Comparison of ENCODE assay signal across 23 cellular contexts in the genomic region with DNA sequence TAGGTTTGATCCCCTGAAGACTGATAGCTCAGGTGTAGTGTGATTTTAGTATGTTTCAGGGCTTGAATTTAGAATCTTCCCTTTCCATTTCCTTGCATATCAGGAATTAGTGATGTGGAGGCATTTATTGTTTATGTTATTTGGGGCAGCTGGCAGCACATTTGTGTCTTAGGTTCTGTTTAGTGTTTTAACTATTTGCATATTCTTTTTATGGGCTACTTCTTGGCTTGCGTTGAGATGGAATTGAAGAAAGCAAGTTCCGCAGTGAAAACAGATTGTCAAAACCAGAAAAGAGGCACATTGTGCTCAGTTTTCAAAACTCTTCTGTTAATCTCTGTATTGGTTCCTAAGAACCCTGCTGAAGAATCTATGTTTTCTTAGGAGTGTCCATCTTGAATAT.
DNase-seq lines count a peak whose midpoint lies in the region; TF ChIP-seq lines count a peak whose summit lies in the region.
"Had no signal": no experiment of that assay in that cellular context is flagged by ENCODE, and none has a peak within 500 bp of the region (broad histone marks: within the 10 kb centered on the region; RNA-seq: fewer than 3 reads in every experiment).

No MANE protein-coding gene starts in this region.

- in situ Hi-C loops in GM13976 (cut with MboI; ENCODE audit: low sequenced_read_pairs, unreplicated experiment): no loop called here

- H3K4me1 ChIP-seq in Peyer's patch: peaks cover 0 to 8% (median 3%) of the 10 kb centered on the region in 4 donors

- H3K9me3 Mint-ChIP-seq in type B pancreatic cell: peaks cover 4% of the 10 kb centered on the region
- H3K9me3 Mint-ChIP-seq: CD14-positive monocyte; CD4-positive, alpha-beta T cell; CD8-positive, alpha-beta memory T cell; GM23338; H9 had no signal

- peak overlapping the region; percentile 10 for H3K27ac Mint-ChIP-seq in type B pancreatic cell
- H3K27ac Mint-ChIP-seq: CD4-positive, alpha-beta T cell; GM23338 had no signal

- H3K36me3 Mint-ChIP-seq in type B pancreatic cell: peaks cover 3% of the 10 kb centered on the region
- H3K36me3 Mint-ChIP-seq: CD8-positive, alpha-beta memory T cell had no signal

- peak; percentile 46 for DNase-seq in LNCaP clone FGC (ENCODE audit: low read depth)
- DNase-seq in fibroblast of villous mesenchyme (ENCODE audit: low read depth): peak; percentile 54
- DNase-seq in midbrain (lab: John Stamatoyannopoulos, UW): peak; percentile 26
- DNase-seq in type B pancreatic cell (ENCODE audit: extremely low spot score, unreplicated experiment): no peak
- no peak for DNase-seq in ecto neural progenitor cell (ENCODE audit: low spot score)
- no peak for DNase-seq in GM13976 (ENCODE audit: low spot score)
- DNase-seq in Peyer's patch: no peak
- DNase-seq: 8988T; ACHN; AML-193; BE2C; CD4-positive, alpha-beta T cell; CD8-positive, alpha-beta memory T cell; DMS 273 treated with DMSO at 0.1 percent for 48 hours; DMS79; EL; GDM1; H9 had no signal

- no peaks in the 10 kb centered on the region for H3K36me3 ChIP-seq in Peyer's patch
- H3K36me3 ChIP-seq: BE2C had no signal

- H3K4me3 ChIP-seq in LNCaP clone FGC (ENCODE audit: low read depth, low read length) (no peak overlapping the region), fibroblast of villous mesenchyme (ENCODE audit: low read depth, low read length) (no peak overlapping the region), Peyer's patch (no peak overlapping the region)
- H3K4me3 ChIP-seq: A549; BLaER1 treated with 17β-estradiol and CSF1 and Interleukin-3, amounts not matched to agents 10 nM and 100 nM; GM12878; GM23338 had no signal

- no peaks in the 10 kb centered on the region for H3K9me3 ChIP-seq in Peyer's patch
- H3K9me3 ChIP-seq: A549; BLaER1 treated with 17β-estradiol and CSF1 and Interleukin-3, amounts not matched to agents 10 nM and 100 nM had no signal

- no peak overlapping the region for H3K4me3 Mint-ChIP-seq in type B pancreatic cell
- H3K4me3 Mint-ChIP-seq: CD14-positive monocyte; CD4-positive, alpha-beta T cell; GM23338; H9 had no signal

- H3K27me3 Mint-ChIP-seq in type B pancreatic cell: no peaks in the 10 kb centered on the region
- H3K27me3 Mint-ChIP-seq: CD4-positive, alpha-beta T cell had no signal

- no peaks in the 10 kb centered on the region for H3K27me3 ChIP-seq in Peyer's patch
- H3K27me3 ChIP-seq: BE2C; BLaER1 treated with 17β-estradiol and CSF1 and Interleukin-3, amounts not matched to agents 10 nM and 100 nM had no signal

- H3K4me1 Mint-ChIP-seq in type B pancreatic cell (ENCODE audit: unreplicated experiment): peaks cover 55% of the 10 kb centered on the region

- TF ChIP-seq POLR2A in Peyer's patch (IDR thresholded peaks at IDR 0.05): no peak

- TF ChIP-seq CTCF in LNCaP clone FGC (IDR thresholded peaks at IDR 0.05; ENCODE audit: control insufficient read depth, extremely low read depth, insufficient read depth): no peak
- TF ChIP-seq CTCF in fibroblast of villous mesenchyme (IDR thresholded peaks at IDR 0.05; ENCODE audit: insufficient read depth, low read depth, low read length): no peak
- TF ChIP-seq CTCF in type B pancreatic cell (conservative IDR thresholded peaks at IDR 0.05): no peak
- no peak for TF ChIP-seq CTCF in GM13976 (IDR thresholded peaks at IDR 0.05; ENCODE audit: borderline replicate concordance, control extremely low read depth, extremely low read depth, insufficient read depth, missing control alignments)
- no peak for TF ChIP-seq CTCF in Peyer's patch (IDR thresholded peaks at IDR 0.05)

- H3K27ac ChIP-seq in Peyer's patch: no peak overlapping the region
- H3K27ac ChIP-seq: BLaER1 treated with 17β-estradiol and CSF1 and Interleukin-3, amounts not matched to agents 10 nM and 100 nM had no signal

Comparison
In these comparisons a context has a peak if more than half of its experiments do, and no peak if none do; other contexts are left out.
1. DNase-seq: peak in LNCaP clone FGC (single experiment), fibroblast of villous mesenchyme (single experiment) and midbrain (single experiment); none in type B pancreatic cell (single experiment), ecto neural progenitor cell (single experiment), GM13976 (single experiment) and Peyer's patch (0 of 3).